Comparison of ENCODE assay signal across 8 cellular contexts in genomic region chrX:131812847-131813825, GRCh38.
DNase-seq lines count a peak whose midpoint lies in the region; ATAC-seq and TF ChIP-seq lines count a peak whose summit lies in the region.

No MANE protein-coding gene starts in this region.

- peaks cover 4% of the 10 kb centered on the region for H3K36me3 Mint-ChIP-seq in activated CD4-positive, alpha-beta T cell treated with anti-CD3 and anti-CD28 coated beads for 36 hours (ENCODE audit: low read depth)
- H3K36me3 Mint-ChIP-seq in neural crest cell (ENCODE audit: low read depth): peaks cover 39% of the 10 kb centered on the region

- H3K9me3 ChIP-seq in BLaER1 (no peaks in the 10 kb centered on the region), suprapubic skin (no peaks in the 10 kb centered on the region)

- H3K36me3 ChIP-seq in BLaER1: peaks cover 56% of the 10 kb centered on the region
- no peaks in the 10 kb centered on the region for H3K36me3 ChIP-seq in suprapubic skin

- TF ChIP-seq CTCF in coronary artery (IDR thresholded peaks at IDR 0.05) (no peak), neural crest cell (conservative IDR thresholded peaks at IDR 0.05) (no peak), suprapubic skin (IDR thresholded peaks at IDR 0.05) (peak in 1 of 2 donors; percentile 66)

- H3K4me2 ChIP-seq in BLaER1: peak overlapping the region; percentile 44

- no peaks in the 10 kb centered on the region for H3K9me3 Mint-ChIP-seq in activated CD4-positive, alpha-beta T cell treated with anti-CD3 and anti-CD28 coated beads for 36 hours (ENCODE audit: low read depth)
- H3K9me3 Mint-ChIP-seq in neural crest cell: peaks cover 24% of the 10 kb centered on the region

- 0 out of 2 replicates have a peak, but pooled peaks cover 3% of the 10 kb centered on the region for H3K27me3 ChIP-seq in BLaER1
- no peaks in the 10 kb centered on the region for H3K27me3 ChIP-seq in suprapubic skin

- 0 out of 2 replicates have a peak overlapping the region, but pooled peaks have one; percentile 8 for H3K9ac ChIP-seq in BLaER1

- peak; percentile 70 for DNase-seq in activated CD4-positive, alpha-beta T cell treated with anti-CD3 and anti-CD28 coated beads for 36 hours
- DNase-seq in coronary artery (ENCODE audit: low spot score) (no peak), neural crest cell (ENCODE audit: low read depth, low spot score) (no peak), suprapubic skin (ENCODE audit: low spot score in 2 of 2) (peak in 1 of 2 donors; percentile 86), T1000 (lab: John Stamatoyannopoulos, UW) (no peak)

- no peak for TF ChIP-seq POLR2A in suprapubic skin (IDR thresholded peaks at IDR 0.05)

- H3K27ac ChIP-seq in BLaER1: peak overlapping the region; percentile 63
- H3K27ac ChIP-seq in coronary artery: peak overlapping the region; percentile 52 to 71
- H3K27ac ChIP-seq in suprapubic skin: peak overlapping the region; percentile 72

- peak overlapping the region; percentile 86 for H3K27ac Mint-ChIP-seq in activated CD4-positive, alpha-beta T cell treated with anti-CD3 and anti-CD28 coated beads for 36 hours
- peak overlapping the region; percentile 37 for H3K27ac Mint-ChIP-seq in neural crest cell (ENCODE audit: unreplicated experiment)

- H3K4me1 ChIP-seq in BLaER1 (0 out of 2 replicates have a peak, but pooled peaks cover 4% of the 10 kb centered on the region), suprapubic skin (no peaks in the 10 kb centered on the region)

- POLR2A ChIA-PET in activated CD4-positive, alpha-beta T cell treated with anti-CD3 and anti-CD28 coated beads for 36 hours (lab: Charles Lee): no interaction called here

- H3K4me3 ChIP-seq in BLaER1: peak overlapping the region; percentile 61
- H3K4me3 ChIP-seq in coronary artery: peak overlapping the region; percentile 71
- peak overlapping the region; percentile 29 for H3K4me3 ChIP-seq in suprapubic skin

- peaks cover 7% of the 10 kb centered on the region; the same call in 1 of the 2 replicates for H4K20me1 ChIP-seq in BLaER1

- H3K27me3 Mint-ChIP-seq in activated CD4-positive, alpha-beta T cell treated with anti-CD3 and anti-CD28 coated beads for 36 hours: no peaks in the 10 kb centered on the region
- no peaks in the 10 kb centered on the region for H3K27me3 Mint-ChIP-seq in neural crest cell (ENCODE audit: low read depth)

- peaks cover 30% of the 10 kb centered on the region for H3K4me1 Mint-ChIP-seq in activated CD4-positive, alpha-beta T cell treated with anti-CD3 and anti-CD28 coated beads for 36 hours
- no peaks in the 10 kb centered on the region for H3K4me1 Mint-ChIP-seq in neural crest cell

- H3K4me3 Mint-ChIP-seq in activated CD4-positive, alpha-beta T cell treated with anti-CD3 and anti-CD28 coated beads for 36 hours: peak overlapping the region; percentile 67
- no peak overlapping the region for H3K4me3 Mint-ChIP-seq in neural crest cell

- ATAC-seq in GM19372 (IDR thresholded peaks at IDR 0.05; ENCODE audit: low read depth, unreplicated experiment) (peak; percentile 75), HG03460 (IDR thresholded peaks at IDR 0.05; ENCODE audit: unreplicated experiment) (peak; percentile 83)
- ATAC-seq in activated CD4-positive, alpha-beta T cell treated with anti-CD3 and anti-CD28 coated beads for 36 hours: peak; percentile 89

- TF ChIP-seq EP300 in suprapubic skin (IDR thresholded peaks at IDR 0.05): no peak

- WGBS in suprapubic skin: 40% methylated on average over 11 of the region's 11 CpGs

- CTCF ChIA-PET in activated CD4-positive, alpha-beta T cell treated with anti-CD3 and anti-CD28 coated beads for 36 hours (lab: Charles Lee): interaction anchor here (0.6 to 1.7 kb wide), 4 partner anchors 13 to 1730 kb away, joined by 3 to 5 read pairs (median 4); no protein-coding TSS in a partner anchor

- intact Hi-C loops in activated CD4-positive, alpha-beta T cell treated with anti-CD3 and anti-CD28 coated beads for 36 hours (cut with DNase I, micrococcal nuclease): loop anchor here in 1 of 2 experiments (5.0 kb wide), 1 partner anchor 1471 kb away; no protein-coding TSS in a partner anchor
